In genomic region chr6:137389150-137389664, GRCh38 we compare ENCODE assay signal across 8 cellular contexts.
A peak's percentile ranks its signal among the peaks of the same experiment; 100 is the strongest.
DNase-seq lines count a peak whose midpoint lies in the region; ATAC-seq and TF ChIP-seq lines count a peak whose summit lies in the region.

No MANE protein-coding gene starts in this region.

- ATAC-seq in GM19035 (IDR thresholded peaks at IDR 0.05; ENCODE audit: unreplicated experiment) (peak; percentile 81), HG02938 (IDR thresholded peaks at IDR 0.05; ENCODE audit: unreplicated experiment) (no peak)

- H3K9me3 Mint-ChIP-seq in activated CD4-positive, alpha-beta T cell treated with anti-CD3 and anti-CD28 coated beads, Interleukin-2, amount 10 ng/mL, durations not matched to agents 7 days and 5 days, result peaks cover 17% of the 10 kb centered on the region

- H3K4me3 ChIP-seq in fibroblast of pulmonary artery (replicated peaks; ENCODE audit: low read depth, low read length), result no peak overlapping the region

- H3K27me3 Mint-ChIP-seq in activated CD4-positive, alpha-beta T cell treated with anti-CD3 and anti-CD28 coated beads, Interleukin-2, amount 10 ng/mL, durations not matched to agents 7 days and 5 days, result no peaks in the 10 kb centered on the region

- peak; percentile 97 for DNase-seq in KBM-7
- DNase-seq in activated CD4-positive, alpha-beta T cell treated with anti-CD3 and anti-CD28 coated beads, Interleukin-2, amount 10 ng/mL, durations not matched to agents 7 days and 5 days, result peak; percentile 76
- peak; percentile 36 for DNase-seq in fibroblast of pulmonary artery (ENCODE audit: low read depth)
- peak; percentile 32 to 49 for DNase-seq in stimulated activated CD8-positive, alpha-beta memory T cell treated with anti-CD3 and anti-CD28 coated beads, Interleukin-7, amount 100 ng/mL, for 1 hour (ENCODE audit: low read depth in 2 of 2)
- DNase-seq in DMS79 (lab: John Stamatoyannopoulos, UW), result no peak
- DNase-seq in DMS79 treated with DMSO at 0.1 percent for 48 hours (lab: John Stamatoyannopoulos, UW), result no peak

- H3K4me1 Mint-ChIP-seq in activated CD4-positive, alpha-beta T cell treated with anti-CD3 and anti-CD28 coated beads, Interleukin-2, amount 10 ng/mL, durations not matched to agents 7 days and 5 days, result peaks cover 42% of the 10 kb centered on the region

- CTCF ChIA-PET in activated CD4-positive, alpha-beta T cell treated with anti-CD3 and anti-CD28 coated beads, Interleukin-2, amount 10 ng/mL, durations not matched to agents 7 days and 5 days (lab: Charles Lee), result no interaction called here

- peaks cover 23% of the 10 kb centered on the region for H3K36me3 Mint-ChIP-seq in activated CD4-positive, alpha-beta T cell treated with anti-CD3 and anti-CD28 coated beads, Interleukin-2, amount 10 ng/mL, durations not matched to agents 7 days and 5 days (ENCODE audit: low read depth)

- peak overlapping the region; percentile 83 for H3K27ac Mint-ChIP-seq in activated CD4-positive, alpha-beta T cell treated with anti-CD3 and anti-CD28 coated beads, Interleukin-2, amount 10 ng/mL, durations not matched to agents 7 days and 5 days

- in situ Hi-C loops in KBM-7 (cut with MboI; ENCODE audit: low pct_unique_long_range_greater_than_20kb, low sequenced_read_pairs), result no loop called here

- H3K4me3 Mint-ChIP-seq in activated CD4-positive, alpha-beta T cell treated with anti-CD3 and anti-CD28 coated beads, Interleukin-2, amount 10 ng/mL, durations not matched to agents 7 days and 5 days, result peak overlapping the region; percentile 43

- no peak for TF ChIP-seq CTCF in fibroblast of pulmonary artery (IDR thresholded peaks at IDR 0.05; ENCODE audit: low read length, missing control alignments)

- POLR2A ChIA-PET in activated CD4-positive, alpha-beta T cell treated with anti-CD3 and anti-CD28 coated beads, Interleukin-2, amount 10 ng/mL, durations not matched to agents 7 days and 5 days (lab: Charles Lee), result no interaction called here

Comparison
In these comparisons a context has a peak if more than half of its experiments do, and no peak if none do; other contexts are left out.
1. DNase-seq: peak in KBM-7 (single experiment), activated CD4-positive, alpha-beta T cell treated with anti-CD3 and anti-CD28 coated beads, Interleukin-2, amount 10 ng/mL, durations not matched to agents 7 days and 5 days (single experiment), fibroblast of pulmonary artery (single experiment) and stimulated activated CD8-positive, alpha-beta memory T cell treated with anti-CD3 and anti-CD28 coated beads, Interleukin-7, amount 100 ng/mL, for 1 hour (2 of 2); none in DMS79 (single experiment) and DMS79 treated with DMSO at 0.1 percent for 48 hours (single experiment).